In the genomic region with DNA sequence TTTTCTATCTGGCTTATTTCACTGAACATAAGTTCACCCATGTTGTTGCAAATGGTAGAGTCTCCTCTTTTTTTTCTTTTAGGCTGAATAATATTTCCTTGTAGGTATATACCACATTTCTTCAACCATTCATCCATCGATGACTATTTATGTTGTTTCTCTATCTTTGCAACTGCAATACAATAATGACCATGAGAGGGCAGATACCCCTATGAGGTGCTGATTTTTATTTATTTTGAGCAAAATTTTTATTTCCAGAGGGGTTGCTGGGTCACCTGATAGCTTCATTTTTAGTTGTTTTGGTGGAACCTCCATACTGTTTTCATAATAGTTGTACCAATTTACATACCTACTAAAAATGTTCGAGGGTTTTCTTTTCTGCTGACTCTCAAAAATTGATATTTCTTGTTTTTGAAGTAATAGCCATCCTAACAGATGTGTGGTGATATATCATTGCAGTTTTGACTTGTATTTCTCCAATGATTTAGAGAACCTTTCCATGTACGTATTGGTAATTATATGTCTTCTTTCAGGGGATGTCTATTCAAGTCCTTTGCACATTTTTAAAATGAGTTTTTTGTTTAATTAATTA, we compare ENCODE assay signal across 1 cellular context.
TF ChIP-seq lines count a peak whose summit lies in the region.

No MANE protein-coding gene starts in this region.

TF ChIP-seq in A549, 52 proteins besides CTCF, POLR2A, EP300 and RAD21 (continued from another document):
- TF ChIP-seq, protein P1, sequence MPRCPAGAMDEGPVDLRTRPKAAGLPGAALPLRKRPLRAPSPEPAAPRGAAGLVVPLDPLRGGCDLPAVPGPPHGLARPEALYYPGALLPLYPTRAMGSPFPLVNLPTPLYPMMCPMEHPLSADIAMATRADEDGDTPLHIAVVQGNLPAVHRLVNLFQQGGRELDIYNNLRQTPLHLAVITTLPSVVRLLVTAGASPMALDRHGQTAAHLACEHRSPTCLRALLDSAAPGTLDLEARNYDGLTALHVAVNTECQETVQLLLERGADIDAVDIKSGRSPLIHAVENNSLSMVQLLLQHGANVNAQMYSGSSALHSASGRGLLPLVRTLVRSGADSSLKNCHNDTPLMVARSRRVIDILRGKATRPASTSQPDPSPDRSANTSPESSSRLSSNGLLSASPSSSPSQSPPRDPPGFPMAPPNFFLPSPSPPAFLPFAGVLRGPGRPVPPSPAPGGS (IDR thresholded peaks at IDR 0.05) = no peak
- TF ChIP-seq, protein P2, sequence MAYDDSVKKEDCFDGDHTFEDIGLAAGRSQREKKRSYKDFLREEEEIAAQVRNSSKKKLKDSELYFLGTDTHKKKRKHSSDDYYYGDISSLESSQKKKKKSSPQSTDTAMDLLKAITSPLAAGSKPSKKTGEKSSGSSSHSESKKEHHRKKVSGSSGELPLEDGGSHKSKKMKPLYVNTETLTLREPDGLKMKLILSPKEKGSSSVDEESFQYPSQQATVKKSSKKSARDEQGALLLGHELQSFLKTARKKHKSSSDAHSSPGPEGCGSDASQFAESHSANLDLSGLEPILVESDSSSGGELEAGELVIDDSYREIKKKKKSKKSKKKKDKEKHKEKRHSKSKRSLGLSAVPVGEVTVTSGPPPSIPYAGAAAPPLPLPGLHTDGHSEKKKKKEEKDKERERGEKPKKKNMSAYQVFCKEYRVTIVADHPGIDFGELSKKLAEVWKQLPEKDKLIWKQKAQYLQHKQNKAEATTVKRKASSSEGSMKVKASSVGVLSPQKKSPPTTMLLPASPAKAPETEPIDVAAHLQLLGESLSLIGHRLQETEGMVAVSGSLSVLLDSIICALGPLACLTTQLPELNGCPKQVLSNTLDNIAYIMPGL (CRISPR knock-in tag; IDR thresholded peaks at IDR 0.05; ENCODE audit: borderline replicate concordance) = no peak
